Comparison of ENCODE assay signal across 1 cellular context in genomic region chr19:47445527-47445926, GRCh38.
TF ChIP-seq lines count a peak whose summit lies in the region.

No MANE protein-coding gene starts in this region.

TF ChIP-seq in GM12891, 5 proteins besides CTCF, POLR2A, EP300 and RAD21:
- TF ChIP-seq PAX5 (IDR thresholded peaks at IDR 0.05; ENCODE audit: insufficient read depth, low read length, severe bottlenecking) (no peak), POLR2AphosphoS5 (IDR thresholded peaks at IDR 0.05; ENCODE audit: low read depth, low read length) (no peak), SPI1 (IDR thresholded peaks at IDR 0.05; ENCODE audit: low read depth, low read length) (no peak), TAF1 (IDR thresholded peaks at IDR 0.05; ENCODE audit: low read depth, low read length) (no peak), POU2F2 (IDR thresholded peaks at IDR 0.05; ENCODE audit: low read depth, low read length) (no peak)
